In the genomic region with DNA sequence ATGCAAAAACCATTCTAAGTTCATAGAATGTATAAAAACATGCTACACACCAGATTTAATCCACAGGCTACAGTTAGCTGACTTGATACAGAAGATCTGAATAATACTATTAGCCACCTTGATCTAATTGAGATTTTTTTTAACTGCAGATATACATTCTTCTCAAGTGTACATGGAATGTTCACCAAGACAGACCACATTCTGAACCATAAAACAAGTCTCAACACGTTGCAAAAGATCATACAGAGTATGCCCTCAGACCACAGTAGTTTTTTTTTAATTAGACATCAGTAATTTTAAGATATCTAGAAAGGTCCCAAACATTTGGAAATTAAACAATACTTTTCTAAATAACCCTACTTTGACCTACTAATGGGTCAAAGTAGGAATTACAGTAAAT, we compare ENCODE assay signal across 12 cellular contexts.
"Had no signal": no experiment of that assay in that cellular context is flagged by ENCODE, and none has a peak within 500 bp of the region (broad histone marks: within the 10 kb centered on the region; RNA-seq: fewer than 3 reads in every experiment).

No MANE protein-coding gene starts in this region.

- H3K4me3 ChIP-seq: colonic mucosa, left lung, upper lobe of right lung had no signal

- H3K9me3 ChIP-seq: colonic mucosa, upper lobe of right lung had no signal

- H3K27ac ChIP-seq: colonic mucosa, left lung, upper lobe of right lung, WERI-Rb-1 had no signal

- H3K4me1 ChIP-seq: colonic mucosa, left lung, upper lobe of right lung had no signal

- ATAC-seq: left lung; stimulated activated naive B cell treated with anti-CD40 and anti-IgM and Interleukin-4, amounts not matched to agents 10 μg/mL and 1 μg/mL and 100 μg/mL, for 72 hours; upper lobe of right lung had no signal

- H3K27me3 ChIP-seq: colonic mucosa, left lung, upper lobe of right lung had no signal

- DNase-seq: activated CD4-positive, alpha-beta T cell treated with anti-CD3 and anti-CD28 coated beads for 1 hour; activated gamma-delta T cell; central memory CD4-positive, alpha-beta T cell; colonic mucosa; endodermal cell; erythroblast; head of caudate nucleus; left lung; midbrain; stimulated activated naive B cell treated with anti-CD40 and anti-IgM and Interleukin-4, amounts not matched to agents 10 μg/mL and 1 μg/mL and 100 μg/mL, for 72 hours; upper lobe of right lung; WERI-Rb-1 had no signal

- H3K36me3 ChIP-seq: colonic mucosa, left lung, upper lobe of right lung, WERI-Rb-1 had no signal
